18 cellular contexts compared by ENCODE assay signal in genomic region chr5:3276891-3277290, GRCh38.
"Had no signal": no experiment of that assay in that cellular context is flagged by ENCODE, and none has a peak within 500 bp of the region (broad histone marks: within the 10 kb centered on the region; RNA-seq: fewer than 3 reads in every experiment).

No MANE protein-coding gene starts in this region.

- H3K27ac Mint-ChIP-seq: activated CD4-positive, alpha-beta T cell treated with anti-CD3 and anti-CD28 coated beads, Interleukin-2, amount 10 ng/mL, durations not matched to agents 24 days and 14 days; activated CD8-positive, alpha-beta T cell treated with anti-CD3 and anti-CD28 coated beads, Interleukin-2, amount 10 ng/mL, durations not matched to agents 7 days and 5 days; activated T-cell treated with anti-CD3 and anti-CD28 coated beads, Interleukin-2, amount 50 U/mL, for 24 hours had no signal

- H3K27me3 Mint-ChIP-seq: activated CD4-positive, alpha-beta T cell treated with anti-CD3 and anti-CD28 coated beads, Interleukin-2, amount 10 ng/mL, durations not matched to agents 24 days and 14 days; central memory CD8-positive, alpha-beta T cell had no signal

- DNase-seq: activated CD4-positive, alpha-beta T cell treated with anti-CD3 and anti-CD28 coated beads, Interleukin-2, amount 10 ng/mL, durations not matched to agents 24 days and 14 days; activated CD8-positive, alpha-beta T cell treated with anti-CD3 and anti-CD28 coated beads, Interleukin-2, amount 10 ng/mL, durations not matched to agents 7 days and 5 days; activated effector memory CD4-positive, alpha-beta T cell treated with anti-CD3 and anti-CD28 coated beads, Interleukin-2, amount 50 U/mL, for 16 hours; activated naive CD4-positive, alpha-beta T cell treated with anti-CD3 and anti-CD28 coated beads, Interleukin-2, amount 50 U/mL, for 16 hours; activated T-cell treated with anti-CD3 and anti-CD28 coated beads, Interleukin-2, amount 50 U/mL, for 24 hours; erythroblast; head of caudate nucleus; kidney; left ventricle myocardium inferior; mammary epithelial cell; right cardiac atrium; small intestine; stimulated activated CD4-positive, alpha-beta T cell treated with anti-CD3 and anti-CD28 coated beads, Interleukin-15, amount 100 ng/mL, for 24 hours; stimulated activated CD4-positive, alpha-beta T cell treated with anti-CD3 and anti-CD28 coated beads, Interleukin-4, amount 100 ng/mL, for 1 hour; stomach; T1000; upper lobe of left lung had no signal

- ATAC-seq: activated CD8-positive, alpha-beta T cell treated with anti-CD3 and anti-CD28 coated beads, Interleukin-2, amount 10 ng/mL, durations not matched to agents 7 days and 5 days; right cardiac atrium had no signal

- H3K4me3 Mint-ChIP-seq: activated CD4-positive, alpha-beta T cell treated with anti-CD3 and anti-CD28 coated beads, Interleukin-2, amount 10 ng/mL, durations not matched to agents 24 days and 14 days; activated CD8-positive, alpha-beta T cell treated with anti-CD3 and anti-CD28 coated beads, Interleukin-2, amount 10 ng/mL, durations not matched to agents 7 days and 5 days; activated T-cell treated with anti-CD3 and anti-CD28 coated beads, Interleukin-2, amount 50 U/mL, for 24 hours; central memory CD8-positive, alpha-beta T cell had no signal

- H3K4me1 Mint-ChIP-seq: activated CD4-positive, alpha-beta T cell treated with anti-CD3 and anti-CD28 coated beads, Interleukin-2, amount 10 ng/mL, durations not matched to agents 24 days and 14 days; central memory CD8-positive, alpha-beta T cell had no signal

- H3K9me3 Mint-ChIP-seq: activated T-cell treated with anti-CD3 and anti-CD28 coated beads, Interleukin-2, amount 50 U/mL, for 24 hours had no signal
